Comparison of ENCODE assay signal across 12 cellular contexts in genomic region chr11:95364324-95365295, GRCh38.
DNase-seq lines count a peak whose midpoint lies in the region; ATAC-seq, FAIRE-seq and TF ChIP-seq lines count a peak whose summit lies in the region.
"Had no signal": no experiment of that assay in that cellular context is flagged by ENCODE, and none has a peak within 500 bp of the region (broad histone marks: within the 10 kb centered on the region; RNA-seq: fewer than 3 reads in every experiment).

No MANE protein-coding gene starts in this region.

- H3K36me3 Mint-ChIP-seq in activated naive CD4-positive, alpha-beta T cell treated with anti-CD3 and anti-CD28 coated beads, Interleukin-2, amount 50 U/mL, for 24 hours = no peaks in the 10 kb centered on the region
- H3K36me3 Mint-ChIP-seq in activated naive CD4-positive, alpha-beta T cell treated with anti-CD3 and anti-CD28 coated beads, Interleukin-2, amount 10 ng/mL, durations not matched to agents 7 days and 5 days = no peaks in the 10 kb centered on the region

- H3K27ac ChIP-seq in keratinocyte (ENCODE audit: control insufficient read depth, insufficient read depth, low read length) = no peak overlapping the region
- H3K27ac ChIP-seq: right atrium auricular region, SJSA1 had no signal

- H3K27ac Mint-ChIP-seq in activated naive CD4-positive, alpha-beta T cell treated with anti-CD3 and anti-CD28 coated beads, Interleukin-2, amount 50 U/mL, for 24 hours = peak overlapping the region; percentile 1
- H3K27ac Mint-ChIP-seq in activated naive CD4-positive, alpha-beta T cell treated with anti-CD3 and anti-CD28 coated beads, Interleukin-2, amount 10 ng/mL, durations not matched to agents 7 days and 5 days = no peak overlapping the region
- H3K27ac Mint-ChIP-seq: activated naive CD4-positive, alpha-beta T cell treated with anti-CD3 and anti-CD28 coated beads for 36 hours had no signal

- H3K9ac ChIP-seq in keratinocyte (ENCODE audit: control insufficient read depth, extremely low read depth, insufficient read depth, low read length) = no peak overlapping the region

- no peak for DNase-seq in activated naive CD4-positive, alpha-beta T cell treated with anti-CD3 and anti-CD28 coated beads, Interleukin-2, amount 10 ng/mL, durations not matched to agents 7 days and 5 days
- DNase-seq in amniotic stem cell (lab: John Stamatoyannopoulos, UW) = peak; percentile 3
- DNase-seq in keratinocyte (ENCODE audit: low read depth, low spot score) = no peak
- peak; percentile 50 for DNase-seq in urothelium cell line (ENCODE audit: low spot score)
- DNase-seq in hepatic stellate cell (ENCODE audit: low spot score) = no peak
- DNase-seq: activated CD4-positive, alpha-beta T cell treated with anti-CD3 and anti-CD28 coated beads for 4 hours; activated naive CD4-positive, alpha-beta T cell treated with anti-CD3 and anti-CD28 coated beads for 36 hours had no signal

- CTCF ChIA-PET in activated naive CD4-positive, alpha-beta T cell treated with anti-CD3 and anti-CD28 coated beads, Interleukin-2, amount 10 ng/mL, durations not matched to agents 7 days and 5 days (lab: Charles Lee) = no interaction called here

- no peaks in the 10 kb centered on the region for H3K27me3 Mint-ChIP-seq in activated naive CD4-positive, alpha-beta T cell treated with anti-CD3 and anti-CD28 coated beads, Interleukin-2, amount 50 U/mL, for 24 hours
- H3K27me3 Mint-ChIP-seq in activated naive CD4-positive, alpha-beta T cell treated with anti-CD3 and anti-CD28 coated beads, Interleukin-2, amount 10 ng/mL, durations not matched to agents 7 days and 5 days = no peaks in the 10 kb centered on the region

- no peak overlapping the region for H3K4me3 Mint-ChIP-seq in activated naive CD4-positive, alpha-beta T cell treated with anti-CD3 and anti-CD28 coated beads, Interleukin-2, amount 50 U/mL, for 24 hours
- no peak overlapping the region for H3K4me3 Mint-ChIP-seq in activated naive CD4-positive, alpha-beta T cell treated with anti-CD3 and anti-CD28 coated beads, Interleukin-2, amount 10 ng/mL, durations not matched to agents 7 days and 5 days
- H3K4me3 Mint-ChIP-seq: activated naive CD4-positive, alpha-beta T cell treated with anti-CD3 and anti-CD28 coated beads for 36 hours had no signal

- H3K9me3 ChIP-seq in keratinocyte (ENCODE audit: control insufficient read depth, low read depth, low read length) = no peaks in the 10 kb centered on the region
- H3K9me3 ChIP-seq: right atrium auricular region, SJSA1 had no signal

- H3K79me2 ChIP-seq in keratinocyte (ENCODE audit: control insufficient read depth, insufficient read depth, low read length) = no peaks in the 10 kb centered on the region

- no peak for TF ChIP-seq CTCF in keratinocyte (optimal IDR thresholded peaks at IDR 0.05 in 1 of 3, IDR thresholded peaks at IDR 0.05 in 1 of 3, conservative IDR thresholded peaks at IDR 0.05 in 1 of 3; ENCODE audit: extremely low read depth in 1 of 3, insufficient read depth in 2 of 3, low read length in 3 of 3)

- ATAC-seq in HG02759 (IDR thresholded peaks at IDR 0.05; ENCODE audit: unreplicated experiment) (no peak), HG03565 (IDR thresholded peaks at IDR 0.05; ENCODE audit: unreplicated experiment) (no peak)

- peak overlapping the region; percentile 17 for H3K4me2 ChIP-seq in keratinocyte (ENCODE audit: control insufficient read depth, extremely low read depth, insufficient read depth, low read depth, low read length)

- no peaks in the 10 kb centered on the region for H3K9me1 ChIP-seq in keratinocyte (ENCODE audit: control insufficient read depth, extremely low read depth, insufficient read depth, low read length)

- dilution Hi-C loops in keratinocyte (cut with MboI; ENCODE audit: extremely low pct_ligation_motif_present, low sequenced_read_pairs) = no loop called here

- peak; percentile 52 for FAIRE-seq in keratinocyte (lab: Jason Lieb, UNC)
- no peak for FAIRE-seq in urothelium cell line (lab: Jason Lieb, UNC)

- H3K4me3 ChIP-seq in keratinocyte (ENCODE audit: control insufficient read depth in 2 of 3, extremely low read depth in 1 of 3, insufficient read depth in 2 of 3, low read depth in 1 of 3, low read length in 3 of 3) = no peak overlapping the region
- H3K4me3 ChIP-seq: right atrium auricular region, SJSA1 had no signal

- no peaks in the 10 kb centered on the region for H3K27me3 ChIP-seq in keratinocyte (ENCODE audit: control insufficient read depth, extremely low read depth, insufficient read depth, low read length)
- H3K27me3 ChIP-seq: right atrium auricular region, SJSA1 had no signal

- H3K36me3 ChIP-seq in keratinocyte (ENCODE audit: control insufficient read depth in 2 of 2, extremely low read depth in 1 of 2, insufficient read depth in 2 of 2, low read length in 2 of 2) = no peaks in the 10 kb centered on the region
- H3K36me3 ChIP-seq: right atrium auricular region, SJSA1 had no signal

- H3K4me1 ChIP-seq in keratinocyte (ENCODE audit: control insufficient read depth, extremely low read depth, insufficient read depth, low read length) = peaks cover 27% of the 10 kb centered on the region
- H3K4me1 ChIP-seq: right atrium auricular region had no signal

- H3K9me3 Mint-ChIP-seq in activated naive CD4-positive, alpha-beta T cell treated with anti-CD3 and anti-CD28 coated beads, Interleukin-2, amount 50 U/mL, for 24 hours = no peaks in the 10 kb centered on the region
- H3K9me3 Mint-ChIP-seq in activated naive CD4-positive, alpha-beta T cell treated with anti-CD3 and anti-CD28 coated beads, Interleukin-2, amount 10 ng/mL, durations not matched to agents 7 days and 5 days = no peaks in the 10 kb centered on the region
- H3K9me3 Mint-ChIP-seq: activated naive CD4-positive, alpha-beta T cell treated with anti-CD3 and anti-CD28 coated beads for 36 hours had no signal

- H2AFZ ChIP-seq in keratinocyte (ENCODE audit: control insufficient read depth, low read length) = no peak overlapping the region

- peaks cover 16% of the 10 kb centered on the region for H3K4me1 Mint-ChIP-seq in activated naive CD4-positive, alpha-beta T cell treated with anti-CD3 and anti-CD28 coated beads, Interleukin-2, amount 50 U/mL, for 24 hours
- peaks cover 10% of the 10 kb centered on the region for H3K4me1 Mint-ChIP-seq in activated naive CD4-positive, alpha-beta T cell treated with anti-CD3 and anti-CD28 coated beads, Interleukin-2, amount 10 ng/mL, durations not matched to agents 7 days and 5 days

- H4K20me1 ChIP-seq in keratinocyte (ENCODE audit: control insufficient read depth, extremely low read depth, insufficient read depth, low read length) = no peaks in the 10 kb centered on the region

Comparison
In these comparisons a context has a peak if more than half of its experiments do, and no peak if none do; other contexts are left out.
1. DNase-seq: peak in amniotic stem cell (single experiment) and urothelium cell line (single experiment); none in activated naive CD4-positive, alpha-beta T cell treated with anti-CD3 and anti-CD28 coated beads, Interleukin-2, amount 10 ng/mL, durations not matched to agents 7 days and 5 days (single experiment), keratinocyte (single experiment) and hepatic stellate cell (single experiment).